Comparison of ENCODE assay signal across 24 cellular contexts in the genomic region with DNA sequence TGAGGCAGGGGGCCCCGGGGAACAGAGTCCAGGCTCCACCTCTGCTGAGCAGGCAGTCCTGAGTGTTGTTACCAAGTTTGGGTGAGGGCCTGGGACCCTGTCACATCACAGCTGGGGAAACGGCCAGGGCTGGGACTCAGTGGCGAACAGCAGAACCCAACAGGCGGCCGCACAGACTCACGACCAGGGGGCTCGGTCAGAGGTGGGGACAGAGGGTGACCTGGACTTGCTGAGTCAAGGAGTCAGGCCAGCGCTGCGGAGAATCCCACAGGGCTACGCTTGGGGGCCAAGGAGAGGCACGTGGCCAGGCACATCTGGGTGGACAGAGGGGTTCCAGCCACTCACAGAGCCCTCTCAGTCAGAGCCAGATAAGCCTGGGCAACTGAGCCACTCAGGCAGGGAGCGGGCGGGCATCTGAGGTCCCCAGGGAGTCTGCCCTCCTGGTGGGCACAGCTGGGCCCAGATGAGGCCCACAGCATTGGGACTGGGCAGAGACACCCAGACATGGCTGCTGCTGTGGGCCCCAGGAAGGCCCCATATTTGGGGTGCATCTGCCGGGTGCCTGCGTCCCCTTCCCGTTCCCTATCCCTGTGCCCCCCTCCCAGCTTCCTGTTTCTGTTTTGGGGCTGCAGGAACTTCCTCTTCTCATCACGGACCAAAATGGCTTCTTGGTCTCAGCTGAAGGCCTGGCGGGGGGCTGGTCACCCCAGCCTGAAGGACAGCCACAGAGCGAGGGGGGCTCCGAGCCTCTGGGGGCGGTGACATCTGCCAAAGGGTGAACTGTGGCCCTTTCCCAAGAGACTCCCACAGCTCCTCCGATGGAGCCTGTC. TPM values are rescaled to one million over a fixed set of nuclear protein-coding genes. Genes with fewer than 3 reads are reported as not detected.
DNase-seq lines count a peak whose midpoint lies in the region; ATAC-seq, FAIRE-seq and TF ChIP-seq lines count a peak whose summit lies in the region.
"Had no signal": no experiment of that assay in that cellular context is flagged by ENCODE, and none has a peak within 500 bp of the region (broad histone marks: within the 10 kb centered on the region; RNA-seq: fewer than 3 reads in every experiment).

No MANE protein-coding gene starts in this region.

- no TSS peak for BruUV-seq in GM12878 (replicated peaks; lab: Mats Ljungman, UMichigan)

- RAD21 ChIA-PET in GM12878 (lab: Charles Lee; ENCODE audit: unreplicated experiment): no interaction called here

- peak overlapping the region; percentile 79 to 95 (median 86) for H3K4me2 ChIP-seq in BLaER1 treated with 17β-estradiol and CSF1 and Interleukin-3, amounts not matched to agents 10 nM and 100 nM
- H3K4me2 ChIP-seq in MM.1S (ENCODE audit: low read depth, low read length) (no peak overlapping the region), GM12878 (ENCODE audit: control insufficient read depth, insufficient read depth) (no peak overlapping the region)
- H3K4me2 ChIP-seq: SK-N-SH had no signal

- in situ Hi-C loops in GM12878 (cut with MboI): no loop called here

- CTCF ChIA-PET in GM12878 (lab: Yijun Ruan, JAX): no interaction called here

- 45% methylated on average over 22 of the region's 22 CpGs for WGBS in GM12878 (ENCODE audit: insufficient coverage, insufficient replicate concordance, low lambda C conversion rate, missing lambda C conversion rate)

- no peaks in the 10 kb centered on the region for H3F3A ChIP-seq in MM.1S (ENCODE audit: insufficient read depth, low read length)

- peak overlapping the region in 6 of 10 experiments; percentile 0 to 20 (median 10); a peak in 5 of 20 replicates for H3K4me3 ChIP-seq in BLaER1 treated with 17β-estradiol and CSF1 and Interleukin-3, amounts not matched to agents 10 nM and 100 nM
- H3K4me3 ChIP-seq in MM.1S (ENCODE audit: low read length): no peak overlapping the region
- H3K4me3 ChIP-seq in GM12878: no peak overlapping the region
- H3K4me3 ChIP-seq: MG63, upper lobe of left lung had no signal

- peak; percentile 35 for ATAC-seq in GM12878
- ATAC-seq in GM19324 (IDR thresholded peaks at IDR 0.05; ENCODE audit: low FRiP score, unreplicated experiment): no peak

- no peak for TF ChIP-seq EP300 in GM12878 (IDR thresholded peaks at IDR 0.05; ENCODE audit: borderline replicate concordance in 1 of 2, control insufficient read depth in 1 of 2, low read depth in 2 of 2, low read length in 2 of 2)

- H3K9ac ChIP-seq in BLaER1 treated with 17β-estradiol and CSF1 and Interleukin-3, amounts not matched to agents 10 nM and 100 nM: peak overlapping the region; percentile 20 to 75 (median 66); a peak in 21 of 22 replicates
- H3K9ac ChIP-seq in MM.1S (ENCODE audit: low read length) (no peak overlapping the region), GM12878 (ENCODE audit: control insufficient read depth, insufficient read depth, low read length) (no peak overlapping the region)
- H3K9ac ChIP-seq: SK-N-SH had no signal

- intact Hi-C loops in GM12878 (cut with micrococcal nuclease; ENCODE audit: unreplicated experiment): no loop called here

- no peaks in the 10 kb centered on the region for H3K9me2 ChIP-seq in MM.1S (replicated peaks; ENCODE audit: insufficient read depth, low read length)
- H3K9me2 ChIP-seq: SK-N-SH had no signal

- H2AFZ ChIP-seq in MM.1S (ENCODE audit: low read length): peak overlapping the region; percentile 19; the same call in 1 of the 2 replicates
- peak overlapping the region; percentile 39 for H2AFZ ChIP-seq in GM12878 (ENCODE audit: control insufficient read depth, low read depth, low read length)

- H3K27ac ChIP-seq in BLaER1 treated with 17β-estradiol and CSF1 and Interleukin-3, amounts not matched to agents 10 nM and 100 nM: peak overlapping the region; percentile 75 to 90 (median 83)
- H3K27ac ChIP-seq in MM.1S (ENCODE audit: low read length) (no peak overlapping the region), GM12878 (ENCODE audit: control insufficient read depth, insufficient read depth) (no peak overlapping the region)

- TF ChIP-seq CTCF in MM.1S (IDR thresholded peaks at IDR 0.05; ENCODE audit: low read length) (no peak), GM12878 (IDR thresholded peaks at IDR 0.05 in 2 of 3, conservative IDR thresholded peaks at IDR 0.05 in 1 of 3; ENCODE audit: control insufficient read depth in 2 of 3, extremely low read depth in 1 of 3, insufficient read depth in 1 of 3, low read depth in 3 of 3, low read length in 3 of 3) (no peak)

- no peaks in the 10 kb centered on the region for H3K36me3 ChIP-seq in BLaER1 treated with 17β-estradiol and CSF1 and Interleukin-3, amounts not matched to agents 10 nM and 100 nM
- H3K36me3 ChIP-seq in MM.1S (replicated peaks; ENCODE audit: insufficient read depth, low read length) (no peaks in the 10 kb centered on the region), GM12878 (ENCODE audit: control insufficient read depth in 2 of 2, insufficient read depth in 2 of 2, low read length in 1 of 2) (no peaks in the 10 kb centered on the region)
- H3K36me3 ChIP-seq: MG63, upper lobe of left lung had no signal

- no peaks in the 10 kb centered on the region for H3K9me3 ChIP-seq in BLaER1 treated with 17β-estradiol and CSF1 and Interleukin-3, amounts not matched to agents 10 nM and 100 nM (replicated peaks in 1 of 11)
- H3K9me3 ChIP-seq in MM.1S (replicated peaks; ENCODE audit: insufficient read depth, low read length): no peaks in the 10 kb centered on the region
- no peaks in the 10 kb centered on the region for H3K9me3 ChIP-seq in GM12878 (replicated peaks; ENCODE audit: control insufficient read depth, insufficient read depth, low read length)
- H3K9me3 ChIP-seq: MG63, SK-N-SH, upper lobe of left lung had no signal

- no peak for DNase-seq in MM.1S
- no peak for DNase-seq in GM12878 (ENCODE audit: low read depth, low spot score)
- peak; percentile 42 for DNase-seq in medulla oblongata (ENCODE audit: extremely low spot score)
- no peak for DNase-seq in activated gamma-delta T cell treated with Interleukin-2 at 50 U/mL for 16 hours
- no peak for DNase-seq in NCI-H1694 treated with DMSO at 0.1 percent for 48 hours (lab: John Stamatoyannopoulos, UW)
- DNase-seq in NCI-H1105 (lab: John Stamatoyannopoulos, UW): no peak
- DNase-seq: activated CD4-positive, alpha-beta T cell treated with anti-CD3 and anti-CD28 coated beads, Interleukin-2, amount 50 U/mL, for 1 hour; activated naive CD4-positive, alpha-beta T cell treated with anti-CD3 and anti-CD28 coated beads for 36 hours; CD8-positive, alpha-beta memory T cell; DND-41; foreskin fibroblast; MG63; NCI-H2107; NCI-H526 treated with DMSO at 0.1 percent for 48 hours; SK-N-SH; stimulated activated CD4-positive, alpha-beta T cell treated with anti-CD3 and anti-CD28 coated beads, Interleukin-1b, Interleukin-23, amount 100 ng/mL, for 48 hours; stimulated activated naive CD8-positive, alpha-beta T cell treated with anti-CD3 and anti-CD28 coated beads, Interleukin-15, amount 100 ng/mL, for 72 hours had no signal

- H3K27me3 ChIP-seq in BLaER1 treated with 17β-estradiol and CSF1 and Interleukin-3, amounts not matched to agents 10 nM and 100 nM: no peaks in the 10 kb centered on the region
- H3K27me3 ChIP-seq in MM.1S (replicated peaks; ENCODE audit: insufficient read depth, low read length) (peaks cover 71% of the 10 kb centered on the region), GM12878 (replicated peaks in 1 of 2; ENCODE audit: control insufficient read depth in 2 of 2, insufficient read depth in 2 of 2, low read length in 1 of 2) (no peaks in the 10 kb centered on the region)
- H3K27me3 ChIP-seq: MG63, upper lobe of left lung had no signal

- POLR2A ChIA-PET in GM12878 (lab: Charles Lee): no interaction called here

- SMC1A ChIA-PET in GM12878 (lab: Charles Lee; ENCODE audit: uncharacterized antibody, unreplicated experiment): interaction anchor here (0.6 kb wide), 1 partner anchor 11 kb away, joined by 3 read pairs; no protein-coding TSS in a partner anchor

- TF ChIP-seq POLR2A in GM12878 (IDR thresholded peaks at IDR 0.05; ENCODE audit: low read depth, low read length): no peak

- TF ChIP-seq RAD21 in GM12878 (IDR thresholded peaks at IDR 0.05; ENCODE audit: insufficient read depth, low read depth, low read length): no peak

- no peaks in the 10 kb centered on the region for H4K20me1 ChIP-seq in BLaER1 treated with 17β-estradiol and CSF1 and Interleukin-3, amounts not matched to agents 10 nM and 100 nM
- H4K20me1 ChIP-seq in MM.1S (ENCODE audit: insufficient read depth, low read length): no peaks in the 10 kb centered on the region
- H4K20me1 ChIP-seq in GM12878 (ENCODE audit: control insufficient read depth, insufficient read depth): no peaks in the 10 kb centered on the region

- no peak for FAIRE-seq in GM12878 (lab: Jason Lieb, UNC)
- FAIRE-seq: colon, TTC549 had no signal

- H3K79me2 ChIP-seq in MM.1S (ENCODE audit: low read length) (no peaks in the 10 kb centered on the region), GM12878 (ENCODE audit: control insufficient read depth, insufficient read depth, low read length) (no peaks in the 10 kb centered on the region)

- peaks cover 71 to 100% (median 93%) of the 10 kb centered on the region in 10 experiments for H3K4me1 ChIP-seq in BLaER1 treated with 17β-estradiol and CSF1 and Interleukin-3, amounts not matched to agents 10 nM and 100 nM
- H3K4me1 ChIP-seq in MM.1S (ENCODE audit: low read length) (no peaks in the 10 kb centered on the region), GM12878 (ENCODE audit: control insufficient read depth, insufficient read depth, low read length) (peaks cover 8% of the 10 kb centered on the region)

RNA-seq across cellular contexts. Expression of a gene that starts 34.0 kb away (rescaled TPM):
- total RNA-seq in GM12878 (2013; cell fraction: nucleolus; rRNA removed): 0.22 TPM in 1 of 2 replicates, not detected in the other
- total RNA-seq in GM12878 (2014; rRNA removed): 0.17 and 0.22 TPM in 2 replicates
- total RNA-seq in GM12878 (2014; rRNA removed; fragmentation: Illumina TruSeq; extraction: Trizol): 0.09 TPM in 1 of 2 replicates, not detected in the other
- 0.32 and 0.36 TPM in 2 replicates for total RNA-seq in GM12878 (2021)
- polyA plus RNA-seq in GM12878 (2011; ENCODE audit: low read depth): not detected
- polyA plus RNA-seq in GM12878 (2011; rRNA removed): 0.05 and 0.13 TPM in 2 replicates
- 0.06 and 0.13 TPM in 2 replicates for polyA plus RNA-seq in GM12878 (2011; cell fraction: cytosol; rRNA removed)
- 0.09 and 0.12 TPM in 2 replicates for polyA plus RNA-seq in GM12878 (2011; cell fraction: nucleus; rRNA removed)
- polyA plus RNA-seq in GM12878 (2012): 0.15 and 0.24 TPM in 2 replicates
- polyA plus RNA-seq in GM12878 (2014; fragmentation: Illumina TruSeq; extraction: Trizol): 0.04 TPM in 1 of 2 replicates, not detected in the other
- polyA plus RNA-seq in GM12878 (2014; fragmentation: Nextera tagmentation; extraction: Ambion mirVana): not detected
- 0.05 and 0.18 TPM in 2 replicates for polyA plus RNA-seq in GM12878 (2014; rRNA removed)
- not detected for polyA plus RNA-seq in GM12878 (2016; fragmentation: Nextera tagmentation; extraction: Ambion mirVana)
- 0.10 and 0.15 TPM in 2 replicates for polyA minus RNA-seq in GM12878 (2011; rRNA and poly(A)+ RNA removed)
- polyA minus RNA-seq in GM12878 (2011; cell fraction: cytosol; rRNA and poly(A)+ RNA removed): 0.40 TPM in 1 of 2 replicates, not detected in the other
- polyA minus RNA-seq in GM12878 (2011; cell fraction: nucleus; rRNA and poly(A)+ RNA removed): 0.24 and 0.57 TPM in 2 replicates

RNA-seq across cellular contexts. Expression of a gene that starts 42.7 kb away (rescaled TPM):
- total RNA-seq in GM12878 (2013; cell fraction: nucleolus; rRNA removed): not detected in 2 replicates
- total RNA-seq in GM12878 (2014; rRNA removed): not detected in 2 replicates
- total RNA-seq in GM12878 (2014; rRNA removed; fragmentation: Illumina TruSeq; extraction: Trizol): not detected in 2 replicates
- total RNA-seq in GM12878 (2021): not detected in 2 replicates
- not detected for polyA plus RNA-seq in GM12878 (2011; ENCODE audit: low read depth)
- polyA plus RNA-seq in GM12878 (2011; rRNA removed): not detected in 2 replicates
- polyA plus RNA-seq in GM12878 (2011; cell fraction: cytosol; rRNA removed): not detected in 2 replicates
- polyA plus RNA-seq in GM12878 (2011; cell fraction: nucleus; rRNA removed): not detected in 2 replicates
- not detected in 2 replicates for polyA plus RNA-seq in GM12878 (2012)
- polyA plus RNA-seq in GM12878 (2014; fragmentation: Illumina TruSeq; extraction: Trizol): not detected in 2 replicates
- polyA plus RNA-seq in GM12878 (2014; fragmentation: Nextera tagmentation; extraction: Ambion mirVana): not detected
- not detected in 2 replicates for polyA plus RNA-seq in GM12878 (2014; rRNA removed)
- polyA plus RNA-seq in GM12878 (2016; fragmentation: Nextera tagmentation; extraction: Ambion mirVana): not detected
- polyA minus RNA-seq in GM12878 (2011; rRNA and poly(A)+ RNA removed): not detected in 2 replicates
- not detected in 2 replicates for polyA minus RNA-seq in GM12878 (2011; cell fraction: cytosol; rRNA and poly(A)+ RNA removed)
- not detected in 2 replicates for polyA minus RNA-seq in GM12878 (2011; cell fraction: nucleus; rRNA and poly(A)+ RNA removed)
- total RNA-seq: activated naive CD4-positive, alpha-beta T cell treated with anti-CD3 and anti-CD28 coated beads for 36 hours; CD8-positive, alpha-beta memory T cell; kidney epithelial cell; mononuclear cell had no signal
- polyA plus RNA-seq: CD8-positive, alpha-beta memory T cell had no signal

Comparison
In these comparisons a context has a peak if more than half of its experiments do, and no peak if none do; other contexts are left out.
1. H3K27ac ChIP-seq: peak in BLaER1 treated with 17β-estradiol and CSF1 and Interleukin-3, amounts not matched to agents 10 nM and 100 nM (11 of 11); none in MM.1S (single experiment) and GM12878 (single experiment).
2. H3K4me2 ChIP-seq: peak in BLaER1 treated with 17β-estradiol and CSF1 and Interleukin-3, amounts not matched to agents 10 nM and 100 nM (11 of 11); none in MM.1S (single experiment) and GM12878 (single experiment).
3. H3K4me3 ChIP-seq: peak in BLaER1 treated with 17β-estradiol and CSF1 and Interleukin-3, amounts not matched to agents 10 nM and 100 nM (6 of 10); none in MM.1S (single experiment) and GM12878 (single experiment).
4. H3K9ac ChIP-seq: peak in BLaER1 treated with 17β-estradiol and CSF1 and Interleukin-3, amounts not matched to agents 10 nM and 100 nM (11 of 11); none in MM.1S (single experiment) and GM12878 (single experiment).